23 cellular contexts compared by ENCODE assay signal in genomic region chr17:7322520-7323194, GRCh38. TPM values are rescaled to one million over a fixed set of nuclear protein-coding genes. Genes with fewer than 3 reads are reported as not detected.
DNase-seq lines count a peak whose midpoint lies in the region; ATAC-seq, FAIRE-seq and TF ChIP-seq lines count a peak whose summit lies in the region.
"Had no signal": no experiment of that assay in that cellular context is flagged by ENCODE, and none has a peak within 500 bp of the region (broad histone marks: within the 10 kb centered on the region; RNA-seq: fewer than 3 reads in every experiment).

No MANE protein-coding gene starts in this region.

- H4K20me1 ChIP-seq in osteoblast (ENCODE audit: insufficient read depth, low read length): no peaks in the 10 kb centered on the region

- ATAC-seq in gastrocnemius medialis: no peak

- intact Hi-C loops in gastrocnemius medialis (cut with DNase I; ENCODE audit: low total_unique reads): no loop called here

- peaks cover 7% of the 10 kb centered on the region for H3K79me2 ChIP-seq in osteoblast (ENCODE audit: insufficient read depth, low read length)

- peaks cover 96% of the 10 kb centered on the region for H3K36me3 Mint-ChIP-seq in activated T-cell treated with anti-CD3 and anti-CD28 coated beads, Interleukin-2, amount 50 U/mL, for 24 hours (ENCODE audit: low read depth)

- peaks cover 16% of the 10 kb centered on the region for H3K4me1 Mint-ChIP-seq in activated T-cell treated with anti-CD3 and anti-CD28 coated beads, Interleukin-2, amount 50 U/mL, for 24 hours (ENCODE audit: low read depth)

- peaks cover 76% of the 10 kb centered on the region for H3K36me3 ChIP-seq in osteoblast (ENCODE audit: insufficient read depth, low read length)
- peaks cover 0 to 79% of the 10 kb centered on the region in 2 donors for H3K36me3 ChIP-seq in gastrocnemius medialis

- no peak for TF ChIP-seq POLR2A in GM12892 (IDR thresholded peaks at IDR 0.05; ENCODE audit: low read depth, low read length)
- no peak for TF ChIP-seq POLR2A in gastrocnemius medialis (IDR thresholded peaks at IDR 0.05)

- no peak for DNase-seq in activated T-cell treated with anti-CD3 and anti-CD28 coated beads, Interleukin-2, amount 50 U/mL, for 24 hours
- DNase-seq in activated T-cell treated with anti-CD3 and anti-CD28 coated beads for 4 hours (no peak), GM12892 (ENCODE audit: insufficient read length) (peak; percentile 17), NCI-H2196 (lab: John Stamatoyannopoulos, UW; ENCODE audit: unreplicated experiment) (peak; percentile 60), osteoblast (ENCODE audit: insufficient read length, low spot score, missing footprints) (peak; percentile 64), gastrocnemius medialis (no peak), GM03348 (ENCODE audit: low spot score) (no peak)
- DNase-seq: Calu3, DMS79 treated with DMSO at 0.1 percent for 48 hours, GF-D8, GM23248, HFFc6, NCI-H1048, NCI-H1417, NCI-H1694, NCI-H2171 treated with DMSO at 0.1 percent for 48 hours, NCI-H446, NCI-H524 treated with DMSO at 0.1 percent for 48 hours, NCI-H774, PC-9, RPMI8226, SHP77 had no signal

- H3K27me3 Mint-ChIP-seq in activated T-cell treated with anti-CD3 and anti-CD28 coated beads, Interleukin-2, amount 50 U/mL, for 24 hours: no peaks in the 10 kb centered on the region

- H3K9me3 ChIP-seq in osteoblast (ENCODE audit: low read depth, low read length) (no peaks in the 10 kb centered on the region), gastrocnemius medialis (no peaks in the 10 kb centered on the region)
- H3K9me3 ChIP-seq: HAP-1 had no signal

- no peak overlapping the region for H2AFZ ChIP-seq in osteoblast (ENCODE audit: low read length)
- H2AFZ ChIP-seq: GM23248, PC-9 had no signal

- in situ Hi-C loops in gastrocnemius medialis (cut with MboI; ENCODE audit: low sequenced_read_pairs in 4 of 4): no loop called here

- H3K9me3 Mint-ChIP-seq in activated T-cell treated with anti-CD3 and anti-CD28 coated beads, Interleukin-2, amount 50 U/mL, for 24 hours: no peaks in the 10 kb centered on the region
- H3K9me3 Mint-ChIP-seq: HFFc6 had no signal

- H3K27ac ChIP-seq in osteoblast (ENCODE audit: low read depth, low read length) (no peak overlapping the region), gastrocnemius medialis (no peak overlapping the region)
- H3K27ac ChIP-seq: GM23248, PC-9 had no signal

- no peak overlapping the region for H3K4me3 ChIP-seq in osteoblast (ENCODE audit: insufficient read depth, low read length)
- no peak overlapping the region for H3K4me3 ChIP-seq in gastrocnemius medialis
- H3K4me3 ChIP-seq: GM23248, HAP-1, PC-9 had no signal

- TF ChIP-seq CTCF in osteoblast (IDR thresholded peaks at IDR 0.05; ENCODE audit: extremely low read depth, low read depth, low read length): no peak
- no peak for TF ChIP-seq CTCF in gastrocnemius medialis (IDR thresholded peaks at IDR 0.05 in 4 of 5, conservative IDR thresholded peaks at IDR 0.05 in 1 of 5)

- H3K4me2 ChIP-seq in osteoblast (ENCODE audit: insufficient read depth, low read length): no peak overlapping the region
- H3K4me2 ChIP-seq: PC-9 had no signal

- peak overlapping the region; percentile 47 for H3K27ac Mint-ChIP-seq in activated T-cell treated with anti-CD3 and anti-CD28 coated beads, Interleukin-2, amount 50 U/mL, for 24 hours
- H3K27ac Mint-ChIP-seq: HFFc6 had no signal

- no peak overlapping the region for H3K4me3 Mint-ChIP-seq in activated T-cell treated with anti-CD3 and anti-CD28 coated beads, Interleukin-2, amount 50 U/mL, for 24 hours
- H3K4me3 Mint-ChIP-seq: HFFc6 had no signal

- no peaks in the 10 kb centered on the region for H3K4me1 ChIP-seq in osteoblast (ENCODE audit: insufficient read depth, low read length)
- peaks cover 2% of the 10 kb centered on the region in 2 donors for H3K4me1 ChIP-seq in gastrocnemius medialis

- FAIRE-seq in GM12892 (lab: Jason Lieb, UNC): no peak

- no peaks in the 10 kb centered on the region for H3K27me3 ChIP-seq in osteoblast (ENCODE audit: insufficient read depth, low read length)
- no peaks in the 10 kb centered on the region for H3K27me3 ChIP-seq in gastrocnemius medialis

RNA-seq across cellular contexts. Expression of gene NEURL4, which starts 6.5 kb away (rescaled TPM):
- polyA plus RNA-seq in GM12892 (2012; ENCODE audit: missing spikeins): 15.9 TPM
- total RNA-seq in osteoblast (14.7 and 18.8 TPM in 2 replicates), gastrocnemius medialis (10 to 100 TPM; 21.8 to 26.7 (median 23.5) TPM)

RNA-seq across cellular contexts. Expression of gene GPS2, which starts 7.5 kb away (rescaled TPM):
- polyA plus RNA-seq in GM12892 (2012; ENCODE audit: missing spikeins): 32.7 TPM
- total RNA-seq in osteoblast (46.9 and 48.1 TPM in 2 replicates), gastrocnemius medialis (100 to 1,000 TPM; 135 to 240 (median 169) TPM)

RNA-seq across cellular contexts. Expression of gene ACAP1, which starts 13.7 kb away (rescaled TPM):
- polyA plus RNA-seq in GM12892 (2012; ENCODE audit: missing spikeins): 73.0 TPM
- total RNA-seq in osteoblast (0.59 TPM in 1 of 2 replicates, not detected in the other), gastrocnemius medialis (10 to 100 TPM in 1 of 4 donors, 1 to 10 TPM in 1, under 1 TPM in 2; 0.22 to 16.3 (median 1.7) TPM)
- total RNA-seq: Calu3 had no signal

RNA-seq across cellular contexts. Expression of gene EIF5A, which starts 15.2 kb away (rescaled TPM):
- polyA plus RNA-seq in GM12892 (2012; ENCODE audit: missing spikeins): 765 TPM
- 436 and 491 TPM in 2 replicates for total RNA-seq in osteoblast
- total RNA-seq in gastrocnemius medialis: 100 to 1,000 TPM; 115 to 384 (median 273) TPM

RNA-seq across cellular contexts. Expression of gene YBX2, which starts 28.2 kb away (rescaled TPM):
- polyA plus RNA-seq in GM12892 (2012; ENCODE audit: missing spikeins): not detected
- under 0.01 TPM in 1 of 2 replicates, not detected in the other for total RNA-seq in osteoblast
- total RNA-seq in gastrocnemius medialis: 1 to 10 TPM in 1 of 4 donors, under 1 TPM in 2, not detected in 1; 0.42 to 2.2 (median 0.46) TPM
- total RNA-seq: HFFc6 had no signal
- polyA plus RNA-seq: GM23248 had no signal

Comparison
In these comparisons a context has a peak if more than half of its experiments do, and no peak if none do; other contexts are left out.
1. DNase-seq: peak in GM12892 (single experiment), NCI-H2196 (single experiment) and osteoblast (single experiment); none in activated T-cell treated with anti-CD3 and anti-CD28 coated beads, Interleukin-2, amount 50 U/mL, for 24 hours (single experiment), activated T-cell treated with anti-CD3 and anti-CD28 coated beads for 4 hours (single experiment), gastrocnemius medialis (0 of 2) and GM03348 (single experiment).